Comparison of ENCODE assay signal across 9 cellular contexts in the genomic region with DNA sequence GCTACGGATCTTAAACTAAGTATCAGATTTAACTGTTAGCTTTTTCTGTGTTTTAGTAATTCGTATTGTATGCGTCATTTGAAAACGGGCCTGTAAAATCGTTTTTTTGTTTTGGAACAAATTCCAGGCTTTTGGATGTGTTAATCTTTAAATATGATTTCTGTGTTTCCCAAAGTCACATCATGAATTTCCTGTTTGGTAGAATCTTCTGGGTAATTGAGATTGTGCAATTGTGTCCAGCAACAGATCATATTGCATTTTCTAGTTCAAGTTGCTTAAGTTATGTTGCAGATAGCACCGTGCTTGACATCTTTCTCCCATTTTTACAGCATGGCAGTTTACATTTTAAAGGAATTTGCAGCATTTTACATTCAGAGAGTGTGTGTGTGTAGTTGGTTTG. TPM values are rescaled to one million over a fixed set of nuclear protein-coding genes. Genes with fewer than 3 reads are reported as not detected.
DNase-seq lines count a peak whose midpoint lies in the region; ATAC-seq, FAIRE-seq and TF ChIP-seq lines count a peak whose summit lies in the region.
"Had no signal": no experiment of that assay in that cellular context is flagged by ENCODE, and none has a peak within 500 bp of the region (broad histone marks: within the 10 kb centered on the region; RNA-seq: fewer than 3 reads in every experiment).

No MANE protein-coding gene starts in this region.

- peaks cover 4% of the 10 kb centered on the region for H3K9me3 Mint-ChIP-seq in astrocyte (ENCODE audit: unreplicated experiment)

- peak overlapping the region; percentile 97 for H3K4me3 ChIP-seq in LNCaP clone FGC (ENCODE audit: low read depth, low read length)
- H3K4me3 ChIP-seq in astrocyte (ENCODE audit: insufficient read depth, low read depth, low read length), result peak overlapping the region; percentile 85
- peak overlapping the region; percentile 96 for H3K4me3 ChIP-seq in lower lobe of right lung
- peak overlapping the region; percentile 46 to 65 for H3K4me3 ChIP-seq in aorta (ENCODE audit: low read length in 2 of 2)

- peak overlapping the region; percentile 95 for H3K4me2 ChIP-seq in astrocyte (ENCODE audit: low read length)

- peak overlapping the region; percentile 73 for H3K27ac ChIP-seq in astrocyte (ENCODE audit: low read depth, low read length)
- H3K27ac ChIP-seq in lower lobe of right lung, result peak overlapping the region; percentile 96
- H3K27ac ChIP-seq in aorta (ENCODE audit: low read depth in 1 of 2, low read length in 2 of 2), result no peak overlapping the region

- H3K79me2 ChIP-seq in astrocyte (ENCODE audit: insufficient read depth, low read length), result peaks cover 68% of the 10 kb centered on the region

- no peak for FAIRE-seq in astrocyte (lab: Jason Lieb, UNC)

- peaks cover 4% of the 10 kb centered on the region for H3K4me1 ChIP-seq in astrocyte (ENCODE audit: insufficient read depth, low read length)
- H3K4me1 ChIP-seq in lower lobe of right lung, result peaks cover 49% of the 10 kb centered on the region
- peaks cover 3 to 6% of the 10 kb centered on the region in 2 donors for H3K4me1 ChIP-seq in aorta (ENCODE audit: control insufficient read depth in 1 of 2, insufficient read depth in 2 of 2, low read length in 2 of 2)

- peaks cover 2% of the 10 kb centered on the region for H3K36me3 Mint-ChIP-seq in astrocyte (ENCODE audit: low read depth, unreplicated experiment)

- intact Hi-C loops in lower lobe of right lung (cut with DNase I), result loop anchor here (5.0 kb wide), 1 partner anchor 68 kb away; no protein-coding TSS in a partner anchor
- intact Hi-C loops in aorta (cut with DNase I), result loop anchor here (5.0 to 10.0 kb wide), 2 partner anchors 107 to 165 kb away; partner anchors contain the start of genes BRPF3 (in 1 of the 2) and SRPK1 (in 1 of the 2)

- H3K4me1 Mint-ChIP-seq in astrocyte (ENCODE audit: low read depth, unreplicated experiment), result peaks cover 40% of the 10 kb centered on the region

- no peak for ATAC-seq in lower lobe of right lung
- no peak for ATAC-seq in aorta (ENCODE audit: low FRiP score)
- no peak for ATAC-seq in HG02973 (IDR thresholded peaks at IDR 0.05; ENCODE audit: unreplicated experiment)
- no peak for ATAC-seq in GM18505 (IDR thresholded peaks at IDR 0.05; ENCODE audit: unreplicated experiment)

- H3K9me3 ChIP-seq in astrocyte (ENCODE audit: insufficient read depth, low read depth, low read length) (no peaks in the 10 kb centered on the region), lower lobe of right lung (no peaks in the 10 kb centered on the region), aorta (ENCODE audit: control insufficient read depth, low read length) (no peaks in the 10 kb centered on the region)

- WGBS in aorta, 2 donors, result 12% methylated on average over 6 of the region's 6 CpGs

- H2AFZ ChIP-seq in astrocyte (ENCODE audit: low read depth, low read length), result no peak overlapping the region

- H3K27me3 ChIP-seq in astrocyte (ENCODE audit: insufficient read depth, low read length) (no peaks in the 10 kb centered on the region), lower lobe of right lung (ENCODE audit: low read depth) (peaks cover under 1% of the 10 kb centered on the region), aorta (ENCODE audit: control insufficient read depth in 1 of 2, insufficient read depth in 2 of 2, low read length in 1 of 2) (no peaks in the 10 kb centered on the region)

- no peak for TF ChIP-seq CTCF in LNCaP clone FGC (IDR thresholded peaks at IDR 0.05; ENCODE audit: control insufficient read depth, extremely low read depth, insufficient read depth)
- TF ChIP-seq CTCF in astrocyte (IDR thresholded peaks at IDR 0.05; ENCODE audit: insufficient read depth, low read depth, low read length), result no peak
- no peak for TF ChIP-seq CTCF in lower lobe of right lung (IDR thresholded peaks at IDR 0.05)

- H3K36me3 ChIP-seq in astrocyte (ENCODE audit: insufficient read depth, low read length) (no peaks in the 10 kb centered on the region), lower lobe of right lung (no peaks in the 10 kb centered on the region), aorta (ENCODE audit: control insufficient read depth in 1 of 2, insufficient read depth in 2 of 2, low read length in 1 of 2) (no peaks in the 10 kb centered on the region)

- no peak for TF ChIP-seq POLR2A in GM18505 (IDR thresholded peaks at IDR 0.05; ENCODE audit: borderline replicate concordance, extremely low read depth, insufficient read depth, insufficient read length)

- H4K20me1 ChIP-seq in astrocyte (ENCODE audit: insufficient read depth, low read length), result peaks cover 51% of the 10 kb centered on the region

- peak overlapping the region; percentile 90 for H3K9ac ChIP-seq in astrocyte (ENCODE audit: low read length)

- DNase-seq in DMS114 treated with DMSO at 0.1 percent for 48 hours (lab: John Stamatoyannopoulos, UW; ENCODE audit: unreplicated experiment) (peak; percentile 25), LNCaP clone FGC (ENCODE audit: low read depth) (no peak), astrocyte (ENCODE audit: low read depth) (peak; percentile 51), lower lobe of right lung (no peak), aorta (no peak), NCI-H2227 (lab: John Stamatoyannopoulos, UW; ENCODE audit: unreplicated experiment) (no peak)

- H3K27me3 Mint-ChIP-seq in astrocyte (ENCODE audit: low read depth, unreplicated experiment), result peaks cover 4% of the 10 kb centered on the region

- peak overlapping the region; percentile 1 for H3K27ac Mint-ChIP-seq in astrocyte (ENCODE audit: unreplicated experiment)

- peak overlapping the region; percentile 97 for H3K4me3 Mint-ChIP-seq in astrocyte (ENCODE audit: unreplicated experiment)

RNA-seq across cellular contexts. Expression of gene MAPK14, which starts 1.9 kb away (rescaled TPM):
- total RNA-seq in astrocyte (40.5 and 41.3 TPM in 2 replicates), lower lobe of right lung (67.9 TPM), aorta (10 to 100 TPM; 52.6 to 62.0 TPM)
- 10 to 100 TPM; 19.8 to 24.5 TPM for polyA plus RNA-seq in aorta

RNA-seq across cellular contexts. Expression of gene SLC26A8, which starts 5.0 kb away (rescaled TPM):
- total RNA-seq in astrocyte, result not detected in 2 replicates
- 1.2 TPM for total RNA-seq in lower lobe of right lung
- total RNA-seq in aorta, result under 1 TPM; 0.26 to 0.33 TPM
- polyA plus RNA-seq in aorta, result not detected
- total RNA-seq: activated CD8-positive, alpha-beta memory T cell treated with anti-CD3 and anti-CD28 coated beads for 36 hours had no signal

Comparison
In these comparisons a context has a peak if more than half of its experiments do, and no peak if none do; other contexts are left out.
1. DNase-seq: peak in DMS114 treated with DMSO at 0.1 percent for 48 hours (single experiment) and astrocyte (single experiment); none in LNCaP clone FGC (single experiment), lower lobe of right lung (single experiment), aorta (0 of 2) and NCI-H2227 (single experiment).
2. H3K27ac ChIP-seq: peak in astrocyte (single experiment) and lower lobe of right lung (single experiment); none in aorta (0 of 2).
3. Peak in every context shown above with its lines, with median percentiles within 50 percentile points of each other: H3K4me3 ChIP-seq.